In genomic region chr5:124665625-124666024, GRCh38 we compare ENCODE assay signal across 23 cellular contexts.
"Had no signal": no experiment of that assay in that cellular context is flagged by ENCODE, and none has a peak within 500 bp of the region (broad histone marks: within the 10 kb centered on the region; RNA-seq: fewer than 3 reads in every experiment).

No MANE protein-coding gene starts in this region.

- H3K9me3 Mint-ChIP-seq: activated T-cell treated with anti-CD3 and anti-CD28 coated beads, Interleukin-2, amount 50 U/mL, for 24 hours; activated T-helper 17 cell treated with anti-CD3 and anti-CD28 coated beads, Interleukin-2, amount 50 U/mL, for 72 hours; central memory CD8-positive, alpha-beta T cell; memory B cell; neural crest cell; T-cell had no signal

- ATAC-seq: activated T-helper 17 cell treated with anti-CD3 and anti-CD28 coated beads, Interleukin-2, amount 50 U/mL, for 72 hours; esophagus mucosa; left colon; mucosa of descending colon; T-cell had no signal

- H3K36me3 ChIP-seq: adrenal gland, ascending aorta, thyroid gland had no signal

- H3K4me3 Mint-ChIP-seq: activated naive CD8-positive, alpha-beta T cell; activated T-cell treated with anti-CD3 and anti-CD28 coated beads, Interleukin-2, amount 50 U/mL, for 24 hours; activated T-helper 17 cell treated with anti-CD3 and anti-CD28 coated beads, Interleukin-2, amount 50 U/mL, for 72 hours; central memory CD8-positive, alpha-beta T cell; memory B cell; neural crest cell; T-cell had no signal

- H3K27ac Mint-ChIP-seq: activated naive CD8-positive, alpha-beta T cell; activated T-cell treated with anti-CD3 and anti-CD28 coated beads, Interleukin-2, amount 50 U/mL, for 24 hours; activated T-helper 17 cell treated with anti-CD3 and anti-CD28 coated beads, Interleukin-2, amount 50 U/mL, for 72 hours; memory B cell; T-cell had no signal

- H3K27me3 ChIP-seq: adrenal gland, ascending aorta, thyroid gland had no signal

- H3K9me3 ChIP-seq: adrenal gland, ascending aorta, mucosa of descending colon, thyroid gland had no signal

- DNase-seq: activated CD4-positive, alpha-beta T cell treated with anti-CD3 and anti-CD28 coated beads for 1 hour; activated CD8-positive, alpha-beta memory T cell treated with anti-CD3 and anti-CD28 coated beads for 24 hours; activated CD8-positive, alpha-beta memory T cell treated with anti-CD3 and anti-CD28 coated beads, Interleukin-2, amount 50 U/mL, for 4 hours; activated naive CD4-positive, alpha-beta T cell; activated T-cell treated with anti-CD3 and anti-CD28 coated beads, Interleukin-2, amount 50 U/mL, for 24 hours; adrenal gland; effector memory CD4-positive, alpha-beta T cell; head of caudate nucleus; left colon; mucosa of descending colon; occipital lobe; posterior cingulate gyrus; stimulated activated CD4-positive, alpha-beta T cell treated with anti-CD3 and anti-CD28 coated beads, Interleukin-4, amount 100 ng/mL, for 24 hours; stimulated activated naive CD4-positive, alpha-beta T cell treated with Interleukin-2 at 50 U/mL for 16 hours; T-cell had no signal

- H3K36me3 Mint-ChIP-seq: activated naive CD8-positive, alpha-beta T cell; memory B cell; T-cell had no signal

- H3K4me1 Mint-ChIP-seq: activated T-helper 17 cell treated with anti-CD3 and anti-CD28 coated beads, Interleukin-2, amount 50 U/mL, for 72 hours; central memory CD8-positive, alpha-beta T cell; T-cell had no signal

- H3K4me3 ChIP-seq: adrenal gland, ascending aorta, mucosa of descending colon, thyroid gland had no signal

- H3K27ac ChIP-seq: adrenal gland, ascending aorta, thyroid gland had no signal

- H3K27me3 Mint-ChIP-seq: central memory CD8-positive, alpha-beta T cell; memory B cell had no signal
